ENCODE assay signal across 14 cellular contexts in the genomic region with DNA sequence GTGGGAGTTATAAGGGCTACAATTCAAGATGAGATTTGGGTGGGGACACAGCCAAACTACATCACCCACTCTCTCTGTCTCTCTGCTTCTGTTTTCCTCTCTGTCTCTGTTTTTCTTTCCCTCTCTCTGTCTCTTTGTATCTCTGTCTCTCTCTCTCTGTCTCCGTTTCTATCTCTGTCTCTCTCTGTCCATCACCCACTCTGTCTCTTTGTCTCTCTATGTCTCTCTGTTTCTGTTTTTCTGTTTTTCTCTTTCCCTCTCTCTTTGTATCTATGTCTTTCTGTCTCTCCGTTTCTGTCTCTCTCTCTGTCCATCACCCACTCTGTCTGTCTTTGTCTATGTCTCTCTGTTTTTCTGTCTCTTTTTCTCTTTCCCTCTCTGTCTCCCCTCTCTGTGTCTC. TPM values are rescaled to one million over a fixed set of nuclear protein-coding genes. Genes with fewer than 3 reads are reported as not detected.
DNase-seq lines count a peak whose midpoint lies in the region; ATAC-seq and TF ChIP-seq lines count a peak whose summit lies in the region.
"Had no signal": no experiment of that assay in that cellular context is flagged by ENCODE, and none has a peak within 500 bp of the region (broad histone marks: within the 10 kb centered on the region; RNA-seq: fewer than 3 reads in every experiment).

No MANE protein-coding gene starts in this region.

- H3K4me3 Mint-ChIP-seq in activated CD8-positive, alpha-beta memory T cell treated with anti-CD3 and anti-CD28 coated beads, Interleukin-2, amount 10 ng/mL, durations not matched to agents 7 days and 5 days, result no peak overlapping the region
- no peak overlapping the region for H3K4me3 Mint-ChIP-seq in CD4-positive, alpha-beta T cell
- no peak overlapping the region for H3K4me3 Mint-ChIP-seq in activated T-helper 17 cell treated with anti-CD3 and anti-CD28 coated beads, Interleukin-2, amount 50 U/mL, for 72 hours
- H3K4me3 Mint-ChIP-seq in stimulated activated effector memory CD8-positive, alpha-beta T cell treated with anti-CD3 and anti-CD28 coated beads, Interleukin-12 subunit alpha, Interleukin-12 subunit beta, amount 100 ng/mL, for 72 hours, result no peak overlapping the region
- H3K4me3 Mint-ChIP-seq in endodermal cell, result no peak overlapping the region

- no peaks in the 10 kb centered on the region for H3K36me3 ChIP-seq in endodermal cell (ENCODE audit: control insufficient read depth, insufficient read depth, low read length)

- peaks cover 4% of the 10 kb centered on the region for H3K9me3 ChIP-seq in CD4-positive, alpha-beta T cell (ENCODE audit: control insufficient read depth, low read length)
- no peaks in the 10 kb centered on the region for H3K9me3 ChIP-seq in endodermal cell (ENCODE audit: control insufficient read depth, low read length)
- H3K9me3 ChIP-seq: A549 had no signal

- H3K27ac ChIP-seq in CD4-positive, alpha-beta T cell (ENCODE audit: low read depth, low read length), result no peak overlapping the region
- H3K27ac ChIP-seq in endodermal cell (ENCODE audit: low read depth, low read length), result no peak overlapping the region
- H3K27ac ChIP-seq: A549 had no signal

- intact Hi-C loops in CD4-positive, alpha-beta T cell (cut with DNase I, micrococcal nuclease), result no loop called here

- CTCF ChIA-PET in activated CD8-positive, alpha-beta memory T cell treated with anti-CD3 and anti-CD28 coated beads, Interleukin-2, amount 10 ng/mL, durations not matched to agents 7 days and 5 days (lab: Charles Lee), result no interaction called here
- CTCF ChIA-PET in CD4-positive, alpha-beta T cell (lab: Charles Lee), result no interaction called here

- no peak for DNase-seq in activated CD8-positive, alpha-beta memory T cell treated with anti-CD3 and anti-CD28 coated beads, Interleukin-2, amount 10 ng/mL, durations not matched to agents 7 days and 5 days
- no peak for DNase-seq in activated CD8-positive, alpha-beta memory T cell treated with anti-CD3 and anti-CD28 coated beads, Interleukin-2, amount 50 U/mL, for 48 hours
- no peak for DNase-seq in CD4-positive, alpha-beta T cell
- no peak for DNase-seq in stimulated activated effector memory CD8-positive, alpha-beta T cell treated with anti-CD3 and anti-CD28 coated beads, Interleukin-12 subunit alpha, Interleukin-12 subunit beta, amount 100 ng/mL, for 72 hours (ENCODE audit: low spot score in 2 of 2)
- DNase-seq in endodermal cell (no peak), NCI-H748 treated with DMSO at 0.1 percent for 48 hours (lab: John Stamatoyannopoulos, UW) (no peak)
- DNase-seq: GF-D8, HCEC 1CT, MV-4-11, NCI-H1436, NCI-H2081, NCI-H510A treated with DMSO at 0.1 percent for 48 hours had no signal

- no peak for TF ChIP-seq CTCF in CD4-positive, alpha-beta T cell (IDR thresholded peaks at IDR 0.05)
- no peak for TF ChIP-seq CTCF in endodermal cell (conservative IDR thresholded peaks at IDR 0.05)

- H3K27me3 ChIP-seq in CD4-positive, alpha-beta T cell (ENCODE audit: control insufficient read depth, insufficient read depth, low read length), result no peaks in the 10 kb centered on the region
- no peaks in the 10 kb centered on the region for H3K27me3 ChIP-seq in endodermal cell (ENCODE audit: control insufficient read depth, insufficient read depth, low read length, poor library complexity, severe bottlenecking)

- no peak overlapping the region for H3K9ac ChIP-seq in endodermal cell (ENCODE audit: extremely low read depth, low read length, poor library complexity, severe bottlenecking)

- H3K36me3 Mint-ChIP-seq in activated CD8-positive, alpha-beta memory T cell treated with anti-CD3 and anti-CD28 coated beads, Interleukin-2, amount 10 ng/mL, durations not matched to agents 7 days and 5 days, result peaks cover 24% of the 10 kb centered on the region
- peaks cover 49% of the 10 kb centered on the region for H3K36me3 Mint-ChIP-seq in CD4-positive, alpha-beta T cell (ENCODE audit: low read depth)
- H3K36me3 Mint-ChIP-seq in activated T-helper 17 cell treated with anti-CD3 and anti-CD28 coated beads, Interleukin-2, amount 50 U/mL, for 72 hours (ENCODE audit: low read depth), result peaks cover 32% of the 10 kb centered on the region
- peaks cover 13% of the 10 kb centered on the region for H3K36me3 Mint-ChIP-seq in stimulated activated effector memory CD8-positive, alpha-beta T cell treated with anti-CD3 and anti-CD28 coated beads, Interleukin-12 subunit alpha, Interleukin-12 subunit beta, amount 100 ng/mL, for 72 hours
- peaks cover 16% of the 10 kb centered on the region for H3K36me3 Mint-ChIP-seq in endodermal cell (ENCODE audit: low read depth)

- POLR2A ChIA-PET in CD4-positive, alpha-beta T cell (lab: Charles Lee), result no interaction called here

- no peaks in the 10 kb centered on the region for H3K4me1 ChIP-seq in endodermal cell (ENCODE audit: control insufficient read depth, insufficient read depth, low read length)
- H3K4me1 ChIP-seq: A549 had no signal

- H3K4me3 ChIP-seq in endodermal cell (ENCODE audit: low read length), result no peak overlapping the region
- H3K4me3 ChIP-seq: A549 had no signal

- H3K27ac Mint-ChIP-seq in activated CD8-positive, alpha-beta memory T cell treated with anti-CD3 and anti-CD28 coated beads, Interleukin-2, amount 10 ng/mL, durations not matched to agents 7 days and 5 days, result peak overlapping the region; percentile 4
- H3K27ac Mint-ChIP-seq in CD4-positive, alpha-beta T cell, result peak overlapping the region; percentile 24
- H3K27ac Mint-ChIP-seq in activated T-helper 17 cell treated with anti-CD3 and anti-CD28 coated beads, Interleukin-2, amount 50 U/mL, for 72 hours, result peak overlapping the region; percentile 80
- peak overlapping the region; percentile 29 for H3K27ac Mint-ChIP-seq in stimulated activated effector memory CD8-positive, alpha-beta T cell treated with anti-CD3 and anti-CD28 coated beads, Interleukin-12 subunit alpha, Interleukin-12 subunit beta, amount 100 ng/mL, for 72 hours
- no peak overlapping the region for H3K27ac Mint-ChIP-seq in endodermal cell

- ATAC-seq in activated CD8-positive, alpha-beta memory T cell treated with anti-CD3 and anti-CD28 coated beads, Interleukin-2, amount 10 ng/mL, durations not matched to agents 7 days and 5 days, result no peak
- ATAC-seq in CD4-positive, alpha-beta T cell (ENCODE audit: poor library complexity), result no peak
- no peak for ATAC-seq in activated T-helper 17 cell treated with anti-CD3 and anti-CD28 coated beads, Interleukin-2, amount 50 U/mL, for 72 hours (replicated peaks)
- no peak for ATAC-seq in stimulated activated effector memory CD8-positive, alpha-beta T cell treated with anti-CD3 and anti-CD28 coated beads, Interleukin-12 subunit alpha, Interleukin-12 subunit beta, amount 100 ng/mL, for 72 hours

- no peaks in the 10 kb centered on the region for H3K4me1 Mint-ChIP-seq in activated CD8-positive, alpha-beta memory T cell treated with anti-CD3 and anti-CD28 coated beads, Interleukin-2, amount 10 ng/mL, durations not matched to agents 7 days and 5 days
- no peaks in the 10 kb centered on the region for H3K4me1 Mint-ChIP-seq in CD4-positive, alpha-beta T cell (ENCODE audit: low read depth)
- H3K4me1 Mint-ChIP-seq in activated T-helper 17 cell treated with anti-CD3 and anti-CD28 coated beads, Interleukin-2, amount 50 U/mL, for 72 hours, result peaks cover 9% of the 10 kb centered on the region
- peaks cover 10% of the 10 kb centered on the region for H3K4me1 Mint-ChIP-seq in stimulated activated effector memory CD8-positive, alpha-beta T cell treated with anti-CD3 and anti-CD28 coated beads, Interleukin-12 subunit alpha, Interleukin-12 subunit beta, amount 100 ng/mL, for 72 hours
- H3K4me1 Mint-ChIP-seq in endodermal cell, result no peaks in the 10 kb centered on the region

- 90 to 92% methylated on average over 2 of the region's 2 CpGs for WGBS in endodermal cell (ENCODE audit: insufficient coverage in 1 of 2, insufficient read length in 1 of 2), 2 experiments

- H3K9me3 Mint-ChIP-seq in activated CD8-positive, alpha-beta memory T cell treated with anti-CD3 and anti-CD28 coated beads, Interleukin-2, amount 10 ng/mL, durations not matched to agents 7 days and 5 days (ENCODE audit: low read depth), result no peaks in the 10 kb centered on the region
- no peaks in the 10 kb centered on the region for H3K9me3 Mint-ChIP-seq in CD4-positive, alpha-beta T cell
- H3K9me3 Mint-ChIP-seq in activated T-helper 17 cell treated with anti-CD3 and anti-CD28 coated beads, Interleukin-2, amount 50 U/mL, for 72 hours, result no peaks in the 10 kb centered on the region
- no peaks in the 10 kb centered on the region for H3K9me3 Mint-ChIP-seq in stimulated activated effector memory CD8-positive, alpha-beta T cell treated with anti-CD3 and anti-CD28 coated beads, Interleukin-12 subunit alpha, Interleukin-12 subunit beta, amount 100 ng/mL, for 72 hours
- H3K9me3 Mint-ChIP-seq in endodermal cell, result peaks cover 9% of the 10 kb centered on the region

- H3K27me3 Mint-ChIP-seq in activated CD8-positive, alpha-beta memory T cell treated with anti-CD3 and anti-CD28 coated beads, Interleukin-2, amount 10 ng/mL, durations not matched to agents 7 days and 5 days, result no peaks in the 10 kb centered on the region
- H3K27me3 Mint-ChIP-seq in CD4-positive, alpha-beta T cell, result no peaks in the 10 kb centered on the region
- H3K27me3 Mint-ChIP-seq in activated T-helper 17 cell treated with anti-CD3 and anti-CD28 coated beads, Interleukin-2, amount 50 U/mL, for 72 hours, result no peaks in the 10 kb centered on the region
- no peaks in the 10 kb centered on the region for H3K27me3 Mint-ChIP-seq in endodermal cell (ENCODE audit: insufficient read depth)

RNA-seq across cellular contexts. Expression of a gene that starts 25.3 kb away (rescaled TPM):
- total RNA-seq in activated CD8-positive, alpha-beta memory T cell treated with anti-CD3 and anti-CD28 coated beads, Interleukin-2, amount 10 ng/mL, durations not matched to agents 7 days and 5 days, result 1 to 10 TPM; 2.8 to 3.1 TPM
- under 1 TPM; 0.45 to 0.49 TPM for total RNA-seq in CD4-positive, alpha-beta T cell
- 1 to 10 TPM in 1 of 2 donors, under 1 TPM in 1; 0.52 to 1.2 TPM for total RNA-seq in activated T-helper 17 cell treated with anti-CD3 and anti-CD28 coated beads, Interleukin-2, amount 50 U/mL, for 72 hours
- total RNA-seq in endodermal cell, result not detected
- 0.14 TPM for polyA plus RNA-seq in endodermal cell (2013, experiment 1 of 2)
- polyA plus RNA-seq in endodermal cell (2013, experiment 2 of 2), result not detected

RNA-seq across cellular contexts. Expression of a gene that starts 30.0 kb away (rescaled TPM):
- total RNA-seq in activated CD8-positive, alpha-beta memory T cell treated with anti-CD3 and anti-CD28 coated beads, Interleukin-2, amount 10 ng/mL, durations not matched to agents 7 days and 5 days, result 100 to 1,000 TPM; 204 to 235 TPM
- total RNA-seq in CD4-positive, alpha-beta T cell, result 100 to 1,000 TPM; 338 to 340 TPM
- 100 to 1,000 TPM; 373 to 401 TPM for total RNA-seq in activated T-helper 17 cell treated with anti-CD3 and anti-CD28 coated beads, Interleukin-2, amount 50 U/mL, for 72 hours
- 100 to 1,000 TPM; 424 to 429 TPM for total RNA-seq in endodermal cell
- 420 TPM for polyA plus RNA-seq in endodermal cell (2013, experiment 1 of 2)
- polyA plus RNA-seq in endodermal cell (2013, experiment 2 of 2), result 381 TPM
